In the genomic region with DNA sequence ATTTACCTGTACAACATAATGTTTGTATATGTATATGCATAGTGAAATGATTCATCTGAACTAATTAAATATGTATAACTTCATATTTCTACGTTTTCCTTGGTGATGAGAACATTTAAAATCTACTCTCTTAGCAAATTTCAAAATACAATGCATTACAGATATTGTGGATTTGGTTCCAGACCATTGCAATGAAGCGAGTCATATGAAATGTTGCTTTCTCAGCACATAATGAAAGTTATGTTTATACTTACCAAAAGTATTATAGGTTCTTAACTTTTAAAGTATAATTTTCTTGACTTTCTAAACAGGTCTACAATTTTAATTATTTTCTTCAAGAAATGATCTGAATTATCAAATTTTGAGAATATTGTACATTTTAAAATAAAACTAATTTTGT, we compare ENCODE assay signal across 19 cellular contexts.
"Had no signal": no experiment of that assay in that cellular context is flagged by ENCODE, and none has a peak within 500 bp of the region (broad histone marks: within the 10 kb centered on the region; RNA-seq: fewer than 3 reads in every experiment).

No MANE protein-coding gene starts in this region.

- H3K27ac ChIP-seq: coronary artery, gastroesophageal sphincter, heart left ventricle, left ventricle myocardium inferior, neural progenitor cell, prostate gland, tibial nerve, WERI-Rb-1 had no signal

- H3K9me3 ChIP-seq: gastroesophageal sphincter, heart left ventricle, prostate gland, tibial nerve had no signal

- H3K4me3 ChIP-seq: coronary artery, gastroesophageal sphincter, heart left ventricle, left ventricle myocardium inferior, neural progenitor cell, prostate gland, tibial nerve had no signal

- H2AFZ ChIP-seq: neural progenitor cell had no signal

- H3K4me2 ChIP-seq: neural progenitor cell had no signal

- H3K9ac ChIP-seq: neural progenitor cell had no signal

- H3K27me3 ChIP-seq: gastroesophageal sphincter, heart left ventricle, neural progenitor cell, tibial nerve had no signal

- ATAC-seq: activated T-cell treated with anti-CD3 and anti-CD28 coated beads, Interleukin-2, amount 50 U/mL, for 72 hours; gastroesophageal sphincter; heart left ventricle; naive thymus-derived CD4-positive, alpha-beta T cell; right cardiac atrium; stimulated activated naive CD8-positive, alpha-beta T cell treated with anti-CD3 and anti-CD28 coated beads, Interleukin-15, Interleukin-2, amounts not matched to agents 100 U/mL and 50 U/mL, for 24 hours had no signal

- H3K4me1 ChIP-seq: gastroesophageal sphincter, neural progenitor cell, prostate gland, tibial nerve had no signal

- H3K36me3 ChIP-seq: gastroesophageal sphincter, heart left ventricle, left ventricle myocardium inferior, neural progenitor cell, prostate gland, tibial nerve, WERI-Rb-1 had no signal

- DNase-seq: activated CD4-positive, alpha-beta T cell treated with anti-CD3 and anti-CD28 coated beads, Interleukin-2, amount 50 U/mL, for 4 hours; activated gamma-delta T cell; activated T-cell treated with anti-CD3 and anti-CD28 coated beads, Interleukin-2, amount 50 U/mL, for 72 hours; amygdala; caudate nucleus; heart left ventricle; left ventricle myocardium inferior; mesendoderm; naive thymus-derived CD4-positive, alpha-beta T cell; right cardiac atrium; stimulated activated CD4-positive, alpha-beta T cell treated with anti-CD3 and anti-CD28 coated beads, Interleukin-2, amount 100 ng/mL, for 24 hours; stimulated activated naive CD8-positive, alpha-beta T cell treated with anti-CD3 and anti-CD28 coated beads, Interleukin-15, Interleukin-2, amounts not matched to agents 100 U/mL and 50 U/mL, for 24 hours; substantia nigra; WERI-Rb-1 had no signal
